ENCODE assay signal across 8 cellular contexts in genomic region chr2:218687400-218688060, GRCh38. TPM values are rescaled to one million over a fixed set of nuclear protein-coding genes. Genes with fewer than 3 reads are reported as not detected.
A peak's percentile ranks its signal among the peaks of the same experiment; 100 is the strongest.
DNase-seq lines count a peak whose midpoint lies in the region; ATAC-seq and TF ChIP-seq lines count a peak whose summit lies in the region.
"Not testable (repeated sequence)": the region's sequence is repeated elsewhere in the genome, so short reads cannot be mapped to it uniquely, and the experiment has no call there.

No MANE protein-coding gene starts in this region.

- TF ChIP-seq POLR2A in HCT116 (IDR thresholded peaks at IDR 0.05; ENCODE audit: borderline replicate concordance, extremely low read depth, insufficient read depth, insufficient read length): not testable (repeated sequence)

- H3K27me3 Mint-ChIP-seq in activated naive CD8-positive, alpha-beta T cell treated with anti-CD3 and anti-CD28 coated beads, Interleukin-2, amount 10 ng/mL, durations not matched to agents 7 days and 5 days; memory B cell; stimulated activated naive CD8-positive, alpha-beta T cell treated with anti-CD3 and anti-CD28 coated beads, Interleukin-15, amount 100 ng/mL, for 72 hours: not testable (repeated sequence)

- not testable (repeated sequence) for BruUV-seq in HCT116 (replicated peaks; lab: Mats Ljungman, UMichigan)

- H3K79me2 ChIP-seq in HCT116 (ENCODE audit: insufficient read depth, low read length): not testable (repeated sequence)

- not testable (repeated sequence) for H3K4me3 Mint-ChIP-seq in activated naive CD8-positive, alpha-beta T cell treated with anti-CD3 and anti-CD28 coated beads, Interleukin-2, amount 10 ng/mL, durations not matched to agents 7 days and 5 days; memory B cell; stimulated activated naive CD8-positive, alpha-beta T cell treated with anti-CD3 and anti-CD28 coated beads, Interleukin-15, amount 100 ng/mL, for 72 hours

- peak; percentile 82 for DNase-seq in COLO829 (ENCODE audit: low spot score)
- peak; percentile 73 for DNase-seq in HCT116 (ENCODE audit: low read depth, low spot score)
- DNase-seq in NCI-H2081 (lab: John Stamatoyannopoulos, UW): peak; percentile 56 to 66
- peak; percentile 7 for DNase-seq in SHP77 treated with DMSO at 0.1 percent for 48 hours (lab: John Stamatoyannopoulos, UW)
- DNase-seq in activated naive CD8-positive, alpha-beta T cell treated with anti-CD3 and anti-CD28 coated beads, Interleukin-2, amount 10 ng/mL, durations not matched to agents 7 days and 5 days; memory B cell (ENCODE audit: low spot score in 2 of 2): not testable (repeated sequence)
- peak; percentile 87 for DNase-seq in fibroblast of peridontal ligament (ENCODE audit: extremely low read depth)
- DNase-seq in stimulated activated naive CD8-positive, alpha-beta T cell treated with anti-CD3 and anti-CD28 coated beads, Interleukin-15, amount 100 ng/mL, for 72 hours: peak; percentile 18 to 29

- CTCF ChIA-PET in HCT116 (lab: Charles Lee): interaction anchor here (0.8 to 2.3 kb wide), 15 partner anchors 9 to 902 kb away, joined by 3 to 41 read pairs (median 6); partner anchors contain the start of genes AAMP, BCS1L, PNKD and RNF25

- TF ChIP-seq RAD21 in HCT116 (IDR thresholded peaks at IDR 0.05; ENCODE audit: low read depth): peak; percentile 81

- not testable (repeated sequence) for H3K27ac ChIP-seq in HCT116 (ENCODE audit: low read depth, low read length)

- not testable (repeated sequence) for H3K36me3 ChIP-seq in HCT116 (ENCODE audit: control insufficient read depth in 1 of 2, insufficient read depth in 2 of 2, low read length in 2 of 2)

- H3K4me1 Mint-ChIP-seq in activated naive CD8-positive, alpha-beta T cell treated with anti-CD3 and anti-CD28 coated beads, Interleukin-2, amount 10 ng/mL, durations not matched to agents 7 days and 5 days; memory B cell; stimulated activated naive CD8-positive, alpha-beta T cell treated with anti-CD3 and anti-CD28 coated beads, Interleukin-15, amount 100 ng/mL, for 72 hours: not testable (repeated sequence)

- POLR2A ChIA-PET in HCT116 (lab: Charles Lee): interaction anchor here (1.0 kb wide), 1 partner anchor 160 kb away, joined by 3 read pairs; no protein-coding TSS in a partner anchor
- POLR2A ChIA-PET in activated naive CD8-positive, alpha-beta T cell treated with anti-CD3 and anti-CD28 coated beads, Interleukin-2, amount 10 ng/mL, durations not matched to agents 7 days and 5 days (lab: Charles Lee): interaction anchor here (1.3 kb wide), 1 partner anchor 29 kb away, joined by 4 read pairs; no protein-coding TSS in a partner anchor

- not testable (repeated sequence) for H3K4me3 ChIP-seq in HCT116 (replicated peaks in 1 of 2; ENCODE audit: low read depth in 1 of 2, low read length in 2 of 2)

- H3K9me2 ChIP-seq in HCT116 (ENCODE audit: insufficient read depth): not testable (repeated sequence)

- not testable (repeated sequence) for H2AFZ ChIP-seq in HCT116 (ENCODE audit: low read depth, low read length, poor library complexity, severe bottlenecking)

- ATAC-seq in HCT116 (peak; percentile 100), memory B cell (ENCODE audit: low read depth) (peak; percentile 68)
- ATAC-seq in activated naive CD8-positive, alpha-beta T cell treated with anti-CD3 and anti-CD28 coated beads, Interleukin-2, amount 10 ng/mL, durations not matched to agents 7 days and 5 days (ENCODE audit: low read depth): peak; percentile 90
- peak; percentile 79 for ATAC-seq in stimulated activated naive CD8-positive, alpha-beta T cell treated with anti-CD3 and anti-CD28 coated beads, Interleukin-15, amount 100 ng/mL, for 72 hours

- not testable (repeated sequence) for H4K20me1 ChIP-seq in HCT116 (ENCODE audit: insufficient read depth)

- intact Hi-C loops in HCT116 (cut with micrococcal nuclease): loop anchor here (1.0 kb wide), 2 partner anchors 28 to 160 kb away; partner anchors contain the start of genes BCS1L and ZNF142

- not testable (repeated sequence) for H3K9ac ChIP-seq in HCT116 (ENCODE audit: low read length)

- TF ChIP-seq CTCF in HCT116 (IDR thresholded peaks at IDR 0.05 in 2 of 3, conservative IDR thresholded peaks at IDR 0.05 in 1 of 3; ENCODE audit: borderline replicate concordance in 1 of 3, insufficient read depth in 1 of 3, low read depth in 2 of 3, low read length in 2 of 3): peak; percentile 84 to 94 (median 90)

- not testable (repeated sequence) for H3K4me1 ChIP-seq in HCT116 (ENCODE audit: control insufficient read depth in 1 of 2, insufficient read depth in 2 of 2, low read length in 2 of 2)

- not testable (repeated sequence) for H3K27me3 ChIP-seq in HCT116 (ENCODE audit: insufficient read depth, low read length)

- H3K9me3 Mint-ChIP-seq in activated naive CD8-positive, alpha-beta T cell treated with anti-CD3 and anti-CD28 coated beads, Interleukin-2, amount 10 ng/mL, durations not matched to agents 7 days and 5 days; memory B cell; stimulated activated naive CD8-positive, alpha-beta T cell treated with anti-CD3 and anti-CD28 coated beads, Interleukin-15, amount 100 ng/mL, for 72 hours: not testable (repeated sequence)

- RAD21 ChIA-PET in HCT116 (lab: Charles Lee; ENCODE audit: low non-redundant PET in 1 of 2, low total read pairs in 2 of 2, uncharacterized antibody in 2 of 2, unreplicated experiment in 2 of 2): interaction anchor here (0.8 to 1.2 kb wide), 2 partner anchors 29 kb away, joined by 3 to 7 read pairs; partner anchors contain the start of genes BCS1L (in 1 of the 2) and ZNF142 (in 1 of the 2)

- not testable (repeated sequence) for H3K9me3 ChIP-seq in HCT116 (ENCODE audit: control insufficient read depth in 1 of 2, insufficient read depth in 1 of 2, low read depth in 1 of 2, low read length in 2 of 2)

- not testable (repeated sequence) for H3K27ac Mint-ChIP-seq in activated naive CD8-positive, alpha-beta T cell treated with anti-CD3 and anti-CD28 coated beads, Interleukin-2, amount 10 ng/mL, durations not matched to agents 7 days and 5 days; memory B cell; stimulated activated naive CD8-positive, alpha-beta T cell treated with anti-CD3 and anti-CD28 coated beads, Interleukin-15, amount 100 ng/mL, for 72 hours

- not testable (repeated sequence) for H3K36me3 Mint-ChIP-seq in activated naive CD8-positive, alpha-beta T cell treated with anti-CD3 and anti-CD28 coated beads, Interleukin-2, amount 10 ng/mL, durations not matched to agents 7 days and 5 days
- peaks cover 12% of the 10 kb centered on the region for H3K36me3 Mint-ChIP-seq in memory B cell

- not testable (repeated sequence) for H3K4me2 ChIP-seq in HCT116 (ENCODE audit: low read length)

TF ChIP-seq in HCT116, 20 proteins besides CTCF, POLR2A, EP300 and RAD21:
- TF ChIP-seq MAX (IDR thresholded peaks at IDR 0.05): peak; percentile 46; the same call in 1 of the 2 replicates
- peak; percentile 30 for TF ChIP-seq YY1 (IDR thresholded peaks at IDR 0.05; ENCODE audit: extremely low read depth, insufficient replicate concordance, low read depth, low read length)
- 0 out of 2 replicates have a peak, but pooled peaks have one; percentile 25 for TF ChIP-seq SP1 (IDR thresholded peaks at IDR 0.05; ENCODE audit: low read depth)
- peak; percentile 21; the same call in 1 of the 2 replicates for TF ChIP-seq CBX3 (IDR thresholded peaks at IDR 0.05; ENCODE audit: low read depth)

RNA-seq across cellular contexts. Expression of gene STK36, which starts 15.6 kb away (rescaled TPM):
- 45.5 TPM for total RNA-seq in HCT116 (2021; ENCODE audit: unreplicated experiment)
- 20.8 and 25.7 TPM in 2 replicates for polyA plus RNA-seq in HCT116 (2012)
- 10 to 100 TPM; 19.9 to 20.1 TPM for total RNA-seq in activated naive CD8-positive, alpha-beta T cell treated with anti-CD3 and anti-CD28 coated beads, Interleukin-2, amount 10 ng/mL, durations not matched to agents 7 days and 5 days

RNA-seq across cellular contexts. Expression of gene RNF25, which starts 15.7 kb away (rescaled TPM):
- total RNA-seq in HCT116 (2021; ENCODE audit: unreplicated experiment): 23.4 TPM
- 24.5 and 24.7 TPM in 2 replicates for polyA plus RNA-seq in HCT116 (2012)
- total RNA-seq in activated naive CD8-positive, alpha-beta T cell treated with anti-CD3 and anti-CD28 coated beads, Interleukin-2, amount 10 ng/mL, durations not matched to agents 7 days and 5 days: 10 to 100 TPM; 21.9 to 30.9 TPM

RNA-seq across cellular contexts. Expression of gene TTLL4, which starts 23.1 kb away (rescaled TPM):
- 53.0 TPM for total RNA-seq in HCT116 (2021; ENCODE audit: unreplicated experiment)
- 23.2 and 29.1 TPM in 2 replicates for polyA plus RNA-seq in HCT116 (2012)
- total RNA-seq in activated naive CD8-positive, alpha-beta T cell treated with anti-CD3 and anti-CD28 coated beads, Interleukin-2, amount 10 ng/mL, durations not matched to agents 7 days and 5 days: 10 to 100 TPM; 24.1 to 26.2 TPM

RNA-seq across cellular contexts. Expression of gene BCS1L, which starts 28.0 kb away (rescaled TPM):
- total RNA-seq in HCT116 (2021; ENCODE audit: unreplicated experiment): 57.4 TPM
- polyA plus RNA-seq in HCT116 (2012): 46.4 and 64.4 TPM in 2 replicates
- total RNA-seq in activated naive CD8-positive, alpha-beta T cell treated with anti-CD3 and anti-CD28 coated beads, Interleukin-2, amount 10 ng/mL, durations not matched to agents 7 days and 5 days: 10 to 100 TPM; 46.7 to 49.3 TPM

RNA-seq across cellular contexts. Expression of gene ZNF142, which starts 28.1 kb away (rescaled TPM):
- 29.2 TPM for total RNA-seq in HCT116 (2021; ENCODE audit: unreplicated experiment)
- polyA plus RNA-seq in HCT116 (2012): 14.3 and 14.9 TPM in 2 replicates
- total RNA-seq in activated naive CD8-positive, alpha-beta T cell treated with anti-CD3 and anti-CD28 coated beads, Interleukin-2, amount 10 ng/mL, durations not matched to agents 7 days and 5 days: 10 to 100 TPM; 48.6 TPM
